ENCODE assay signal across 9 cellular contexts in the genomic region with DNA sequence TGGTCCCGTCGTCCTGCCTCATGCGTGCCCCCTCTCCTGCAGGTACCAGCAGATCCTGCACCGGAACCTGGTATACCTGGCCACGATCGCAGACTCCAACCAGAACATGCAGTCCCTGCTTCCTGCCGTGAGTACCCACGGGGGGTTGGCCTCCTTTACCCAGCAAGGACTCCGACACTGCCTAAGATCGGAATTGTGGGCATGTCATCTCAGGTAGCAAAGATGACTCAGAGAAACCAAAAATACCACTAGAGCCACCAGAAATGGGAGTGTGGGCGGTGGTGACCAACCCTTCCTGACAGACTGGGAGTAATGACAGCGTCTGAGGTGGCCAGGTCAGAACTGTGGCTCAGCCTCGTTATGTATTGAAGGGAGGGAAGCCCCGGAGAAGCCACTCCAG. TPM values are rescaled to one million over a fixed set of nuclear protein-coding genes. Genes with fewer than 3 reads are reported as not detected.
A peak's percentile ranks its signal among the peaks of the same experiment; 100 is the strongest.
DNase-seq lines count a peak whose midpoint lies in the region; TF ChIP-seq lines count a peak whose summit lies in the region.
"Had no signal": no experiment of that assay in that cellular context is flagged by ENCODE, and none has a peak within 500 bp of the region (broad histone marks: within the 10 kb centered on the region; RNA-seq: fewer than 3 reads in every experiment).

No MANE protein-coding gene starts in this region.

- H3K4me3 ChIP-seq in vagina (no peak overlapping the region), brain microvascular endothelial cell (ENCODE audit: low read depth, low read length) (no peak overlapping the region)

- intact Hi-C loops in vagina (cut with DNase I) = no loop called here

- peaks cover 22% of the 10 kb centered on the region for H3K4me1 Mint-ChIP-seq in glutamatergic neuron (ENCODE audit: low read depth, unreplicated experiment)

- CTCF ChIA-PET in GM10248 (lab: Yijun Ruan, JAX) = no interaction called here

- peaks cover 4% of the 10 kb centered on the region for H3K27me3 Mint-ChIP-seq in glutamatergic neuron (ENCODE audit: unreplicated experiment)

- no peaks in the 10 kb centered on the region for H3K9me3 ChIP-seq in vagina

- no peak overlapping the region for H3K4me3 Mint-ChIP-seq in glutamatergic neuron (ENCODE audit: unreplicated experiment)

- peaks cover 0 to 32% of the 10 kb centered on the region in 2 donors for H3K36me3 ChIP-seq in vagina
- peaks cover 20% of the 10 kb centered on the region for H3K36me3 ChIP-seq in brain microvascular endothelial cell (replicated peaks)

- no peak for TF ChIP-seq CTCF in GM10248 (IDR thresholded peaks at IDR 0.05; ENCODE audit: control extremely low read depth, extremely low read depth, low read depth, missing control alignments)
- no peak for TF ChIP-seq CTCF in glutamatergic neuron (IDR thresholded peaks at IDR 0.05; ENCODE audit: partially characterized antibody, unreplicated experiment)
- no peak for TF ChIP-seq CTCF in vagina (IDR thresholded peaks at IDR 0.05)
- TF ChIP-seq CTCF in brain microvascular endothelial cell (IDR thresholded peaks at IDR 0.05; ENCODE audit: low read depth, low read length, missing control alignments) = no peak

- no peak overlapping the region for H3K27ac Mint-ChIP-seq in glutamatergic neuron (ENCODE audit: unreplicated experiment)

- H3K9me3 Mint-ChIP-seq in glutamatergic neuron (ENCODE audit: unreplicated experiment) = peaks cover 8% of the 10 kb centered on the region

- H3K36me3 Mint-ChIP-seq in glutamatergic neuron (ENCODE audit: unreplicated experiment) = peaks cover 2% of the 10 kb centered on the region

- DNase-seq in GM10248 (ENCODE audit: extremely low spot score) (peak; percentile 84), LHCN-M2 (ENCODE audit: low read depth) (peak; percentile 32), HT-29 (ENCODE audit: low spot score) (no peak), glutamatergic neuron (no peak), vagina (ENCODE audit: extremely low spot score in 2 of 2) (no peak), brain microvascular endothelial cell (no peak)
- peak; percentile 39 for DNase-seq in activated gamma-delta T cell treated with anti-CD3 and anti-CD28 coated beads, Interleukin-2, amount 50 U/mL, for 16 hours (ENCODE audit: low read depth)
- DNase-seq in stimulated activated CD4-positive, alpha-beta T cell treated with anti-CD3 and anti-CD28 coated beads, Interleukin-12 subunit alpha, Interleukin-12 subunit beta, amount 100 ng/mL, for 48 hours (ENCODE audit: low read depth in 2 of 3, low spot score in 1 of 3) = peak; percentile 67 to 74 (median 68)
- DNase-seq: DMS53 had no signal

- in situ Hi-C loops in brain microvascular endothelial cell (cut with HindIII; ENCODE audit: low pct_ligation_motif_present, low sequenced_read_pairs) = no loop called here

- H3K27ac ChIP-seq in vagina (no peak overlapping the region), brain microvascular endothelial cell (no peak overlapping the region)

- H3K27me3 ChIP-seq in vagina (no peaks in the 10 kb centered on the region), brain microvascular endothelial cell (replicated peaks) (no peaks in the 10 kb centered on the region)

- TF ChIP-seq POLR2A in vagina (IDR thresholded peaks at IDR 0.05) = no peak

- POLR2A ChIA-PET in GM10248 (lab: Yijun Ruan, JAX) = no interaction called here

- H3K4me1 ChIP-seq in vagina = peaks cover 19% of the 10 kb centered on the region

RNA-seq across cellular contexts. Expression of a gene that starts 16.3 kb away (rescaled TPM):
- 14.3 and 18.0 TPM in 2 replicates for total RNA-seq in LHCN-M2 (2014; rRNA removed)
- 3.6 TPM for polyA plus RNA-seq in LHCN-M2 (2012)
- total RNA-seq in HT-29 (2014; rRNA removed; shearing (Covaris generic)) = 57.1 and 65.8 TPM in 2 replicates
- total RNA-seq in glutamatergic neuron (ENCODE audit: unreplicated experiment) = 50.4 TPM
- 25.3 TPM for total RNA-seq in vagina

RNA-seq across cellular contexts. Expression of a gene that starts 16.6 kb away (rescaled TPM):
- 503 and 618 TPM in 2 replicates for total RNA-seq in LHCN-M2 (2014; rRNA removed)
- polyA plus RNA-seq in LHCN-M2 (2012) = 476 TPM
- total RNA-seq in HT-29 (2014; rRNA removed; shearing (Covaris generic)) = 822 and 933 TPM in 2 replicates
- total RNA-seq in glutamatergic neuron (ENCODE audit: unreplicated experiment) = 289 TPM
- 319 TPM for total RNA-seq in vagina

RNA-seq across cellular contexts. Expression of a gene that starts 23.0 kb away (rescaled TPM):
- total RNA-seq in LHCN-M2 (2014; rRNA removed) (20.2 and 27.7 TPM in 2 replicates), glutamatergic neuron (ENCODE audit: unreplicated experiment) (27.1 TPM), vagina (13.3 TPM)
- 26.7 TPM for polyA plus RNA-seq in LHCN-M2 (2012)
- 41.9 and 44.2 TPM in 2 replicates for total RNA-seq in HT-29 (2014; rRNA removed; shearing (Covaris generic))

RNA-seq across cellular contexts. Expression of a gene that starts 37.6 kb away (rescaled TPM):
- total RNA-seq in LHCN-M2 (2014; rRNA removed) (55.9 and 61.1 TPM in 2 replicates), glutamatergic neuron (ENCODE audit: unreplicated experiment) (73.6 TPM), vagina (23.6 TPM)
- polyA plus RNA-seq in LHCN-M2 (2012) = 34.7 TPM
- total RNA-seq in HT-29 (2014; rRNA removed; shearing (Covaris generic)) = 76.1 and 80.0 TPM in 2 replicates

Comparison
In these comparisons a context has a peak if more than half of its experiments do, and no peak if none do; other contexts are left out.
1. DNase-seq: peak in GM10248 (single experiment), LHCN-M2 (single experiment), activated gamma-delta T cell treated with anti-CD3 and anti-CD28 coated beads, Interleukin-2, amount 50 U/mL, for 16 hours (single experiment) and stimulated activated CD4-positive, alpha-beta T cell treated with anti-CD3 and anti-CD28 coated beads, Interleukin-12 subunit alpha, Interleukin-12 subunit beta, amount 100 ng/mL, for 48 hours (3 of 3); none in HT-29 (single experiment), glutamatergic neuron (single experiment), vagina (0 of 2) and brain microvascular endothelial cell (single experiment).